Comparison of ENCODE assay signal across 8 cellular contexts in the genomic region with DNA sequence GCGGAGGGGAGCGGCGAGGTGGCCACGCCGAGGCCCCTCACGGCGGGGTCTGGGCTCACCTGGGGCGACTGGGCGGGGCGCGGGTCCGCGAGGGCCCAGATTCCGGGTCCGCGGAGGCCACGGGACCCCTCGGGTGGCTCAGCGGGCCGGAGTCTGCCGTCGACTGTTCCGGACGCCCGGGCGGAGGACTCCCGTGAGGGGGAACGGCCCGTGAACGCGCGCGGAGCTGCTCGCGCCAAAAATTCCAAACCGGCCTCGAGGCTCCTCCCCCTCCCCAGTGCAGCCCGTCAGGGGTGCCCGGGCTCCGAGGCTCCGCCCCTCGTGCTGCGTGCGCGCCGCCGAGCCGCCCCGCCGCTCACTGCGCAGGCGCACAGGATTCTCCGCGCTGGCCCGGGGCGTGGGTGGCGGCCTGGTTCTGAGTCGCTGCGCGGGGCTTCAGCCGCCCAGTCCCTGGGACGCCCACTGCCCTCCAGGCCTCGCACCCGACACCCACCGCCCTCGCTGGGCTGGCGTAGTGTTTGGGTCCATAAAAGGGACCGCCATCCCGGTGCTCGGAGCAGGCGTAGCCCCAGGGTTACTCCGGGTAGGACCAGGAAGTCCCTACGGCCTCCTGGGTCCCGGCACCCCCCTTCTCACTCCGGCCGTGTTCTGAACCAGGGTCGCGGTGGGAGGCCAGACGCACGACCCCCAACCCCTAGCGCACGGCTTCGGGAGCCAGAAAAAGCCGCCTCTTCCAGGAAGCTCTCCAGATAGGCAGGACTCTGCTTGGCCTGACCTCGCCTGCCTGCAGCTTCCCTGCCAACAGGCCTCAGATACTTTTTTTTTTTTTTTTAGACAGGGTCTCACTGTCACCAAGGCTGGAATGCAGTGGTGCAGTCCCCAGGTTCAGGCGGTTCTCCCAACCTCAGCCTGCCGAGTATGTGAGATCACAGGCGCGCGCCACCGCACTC. TPM values are rescaled to one million over a fixed set of nuclear protein-coding genes. Genes with fewer than 3 reads are reported as not detected.
A peak's percentile ranks its signal among the peaks of the same experiment; 100 is the strongest.
DNase-seq lines count a peak whose midpoint lies in the region; ATAC-seq and TF ChIP-seq lines count a peak whose summit lies in the region.

A gene (minus strand): TSS at position 220 of the 950 bp plus-strand sequence. CDS start 789 bp downstream, outside the sequence.

- peak; percentile 85 for ATAC-seq in stimulated activated naive CD8-positive, alpha-beta T cell treated with anti-CD3 and anti-CD28 coated beads, Interleukin-15, Interleukin-2, amounts not matched to agents 100 U/mL and 50 U/mL, for 24 hours

- WGBS in GM23248 (ENCODE audit: low coverage in 1 of 2, low lambda C conversion rate in 2 of 2, missing lambda C conversion rate in 2 of 2), 2 experiments: 8 to 12% methylated on average over 49 to 72 of the region's 91 CpGs

- H3K4me3 ChIP-seq in GM23248 (peak within 1 kb of the TSS; percentile 82), fibroblast of the aortic adventitia (ENCODE audit: low read depth, low read length) (peak within 1 kb of the TSS; percentile 86)

- no peaks in the 10 kb centered on the region for H3K9me2 ChIP-seq in GM23248 (ENCODE audit: insufficient read depth)

- H3K4me2 ChIP-seq in GM23248 (ENCODE audit: unreplicated experiment): peak within 1 kb of the TSS; percentile 87

- peaks cover 22% of the 10 kb centered on the region for H3K4me1 Mint-ChIP-seq in nephron

- H3K79me2 ChIP-seq in GM23248 (ENCODE audit: insufficient read depth): no peaks in the 10 kb centered on the region

- peak; percentile 96 for TF ChIP-seq POLR2A in Raji (IDR thresholded peaks at IDR 0.05; ENCODE audit: insufficient read depth, low read depth, low read length)

- peak within 1 kb of the TSS; percentile 83 to 93 (median 84) for H3K4me3 Mint-ChIP-seq in nephron

- H3K36me3 ChIP-seq in GM23248 (ENCODE audit: low read depth): no peaks in the 10 kb centered on the region

- no peaks in the 10 kb centered on the region for H4K20me1 ChIP-seq in GM23248 (ENCODE audit: insufficient read depth)

- no peaks in the 10 kb centered on the region for H3K4me1 ChIP-seq in GM23248 (ENCODE audit: insufficient read depth)

- peak within 1 kb of the TSS; percentile 97 for H3K9ac ChIP-seq in GM23248

- in situ Hi-C loops in GM23248 (cut with MboI): no loop called here

- TF ChIP-seq CTCF in fibroblast of the aortic adventitia (IDR thresholded peaks at IDR 0.05; ENCODE audit: insufficient read depth, low read length): no peak
- TF ChIP-seq CTCF in nephron (IDR thresholded peaks at IDR 0.05; ENCODE audit: unreplicated experiment in 3 of 3): no peak

- peak within 1 kb of the TSS; percentile 88 for H2AFZ ChIP-seq in GM23248

- H3K36me3 Mint-ChIP-seq in nephron (ENCODE audit: low read depth): no peaks in the 10 kb centered on the region

- DNase-seq in Daoy (ENCODE audit: low read depth) (peak; percentile 91), GM23248 (peak; percentile 97), Kasumi-1 (lab: John Stamatoyannopoulos, UW) (peak; percentile 35), fibroblast of the aortic adventitia (ENCODE audit: low read depth) (peak; percentile 79)
- DNase-seq in activated effector memory CD4-positive, alpha-beta T cell treated with Interleukin-2 at 50 U/mL for 16 hours: peak; percentile 93
- peak; percentile 98 for DNase-seq in stimulated activated naive CD8-positive, alpha-beta T cell treated with anti-CD3 and anti-CD28 coated beads, Interleukin-15, Interleukin-2, amounts not matched to agents 100 U/mL and 50 U/mL, for 24 hours

- no peaks in the 10 kb centered on the region for H3F3A ChIP-seq in GM23248 (ENCODE audit: insufficient read depth)

- H3K9me3 ChIP-seq in GM23248 (ENCODE audit: low read depth): no peaks in the 10 kb centered on the region

- H3K27me3 Mint-ChIP-seq in nephron (ENCODE audit: low read depth): peaks cover 8% of the 10 kb centered on the region

- no peaks in the 10 kb centered on the region for H3K27me3 ChIP-seq in GM23248 (replicated peaks; ENCODE audit: insufficient read depth)

- peak within 1 kb of the TSS; percentile 78 to 88 (median 84) for H3K27ac Mint-ChIP-seq in nephron

- H3K9me3 Mint-ChIP-seq in nephron: no peaks in the 10 kb centered on the region

- H3K27ac ChIP-seq in GM23248: peak within 1 kb of the TSS; percentile 57

RNA-seq across cellular contexts. Expression of the gene that starts here (rescaled TPM):
- total RNA-seq in Daoy (2014; rRNA removed; shearing (Covaris generic)): 48.6 and 70.3 TPM in 2 replicates
- 11.0 and 15.6 TPM in 2 replicates for total RNA-seq in GM23248 (2014; rRNA removed; shearing (Covaris generic))
- polyA plus RNA-seq in GM23248 (2016; fragmentation: Nextera tagmentation; extraction: Ambion mirVana): 21.1 TPM in 2 replicates
- 1.5 and 24.5 TPM in 2 replicates for total RNA-seq in fibroblast of the aortic adventitia (ENCODE audit: low replicate concordance)

Comparison
In these comparisons a context has a peak if more than half of its experiments do, and no peak if none do; other contexts are left out.
1. Peak in every context shown above with its lines: DNase-seq, ATAC-seq, H3K4me3 ChIP-seq and H3K27ac ChIP-seq.
2. DNase-seq: peak in every context shown above with its lines; median percentile 98 in stimulated activated naive CD8-positive, alpha-beta T cell treated with anti-CD3 and anti-CD28 coated beads, Interleukin-15, Interleukin-2, amounts not matched to agents 100 U/mL and 50 U/mL, for 24 hours; 97 in GM23248; 93 in activated effector memory CD4-positive, alpha-beta T cell treated with Interleukin-2 at 50 U/mL for 16 hours; 91 in Daoy; 79 in fibroblast of the aortic adventitia; 35 in Kasumi-1.